Comparison of ENCODE assay signal across 1 cellular context in the genomic region with DNA sequence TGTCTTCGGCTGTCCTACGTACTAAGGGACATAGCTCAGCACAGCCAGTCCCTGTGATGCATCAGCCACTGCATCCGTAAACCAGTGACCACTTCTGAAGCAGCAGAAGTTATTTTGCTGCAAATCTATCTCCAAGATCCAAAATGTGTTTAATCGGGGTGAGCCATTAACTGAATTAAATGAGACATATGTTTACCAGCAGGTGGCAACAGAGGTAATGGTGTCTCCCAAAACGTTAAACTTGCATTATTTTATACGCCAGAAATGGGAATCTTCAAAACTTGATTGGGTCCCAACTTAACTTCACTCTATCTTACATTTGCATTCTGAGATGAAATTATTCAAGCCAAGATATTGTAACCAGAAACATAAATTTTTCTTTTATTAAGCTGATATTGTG.
TF ChIP-seq lines count a peak whose summit lies in the region.

No MANE protein-coding gene starts in this region.

TF ChIP-seq in K562, 482 proteins besides CTCF, POLR2A, EP300 and RAD21:
- TF ChIP-seq TEAD4 (IDR thresholded peaks at IDR 0.05; ENCODE audit: low read length) (no peak), TEAD4 (CRISPR knock-in tag; IDR thresholded peaks at IDR 0.05; ENCODE audit: borderline replicate concordance) (no peak), MTA1 (IDR thresholded peaks at IDR 0.05; ENCODE audit: borderline replicate concordance) (no peak), LARP7 (IDR thresholded peaks at IDR 0.05) (no peak)
TF ChIP-seq in K562: peak in this region for 0.
